ENCODE assay signal across 11 cellular contexts in genomic region chr12:120625557-120626419, GRCh38. TPM values are rescaled to one million over a fixed set of nuclear protein-coding genes. Genes with fewer than 3 reads are reported as not detected.
DNase-seq lines count a peak whose midpoint lies in the region; ATAC-seq and TF ChIP-seq lines count a peak whose summit lies in the region.
"Had no signal": no experiment of that assay in that cellular context is flagged by ENCODE, and none has a peak within 500 bp of the region (broad histone marks: within the 10 kb centered on the region; RNA-seq: fewer than 3 reads in every experiment).

No MANE protein-coding gene starts in this region.

- POLR2A ChIA-PET in HCT116 (lab: Charles Lee), result no interaction called here
- POLR2A ChIA-PET in activated CD8-positive, alpha-beta T cell treated with anti-CD3 and anti-CD28 coated beads for 36 hours (lab: Charles Lee), result interaction anchor here (0.8 kb wide), 1 partner anchor 9 kb away, joined by 3 read pairs; no protein-coding TSS in a partner anchor

- H4K20me1 ChIP-seq in DND-41 (ENCODE audit: insufficient read depth, low read length) (no peaks in the 10 kb centered on the region), HCT116 (ENCODE audit: insufficient read depth) (no peaks in the 10 kb centered on the region)

- H3K4me2 ChIP-seq in DND-41 (ENCODE audit: insufficient read depth, low read length), result no peak overlapping the region
- peak overlapping the region; percentile 36 for H3K4me2 ChIP-seq in HCT116 (ENCODE audit: low read length)

- ATAC-seq in DND-41 (ENCODE audit: insufficient read depth, low read depth), result peak; percentile 50; the same call in 2 of the 3 replicates
- ATAC-seq in HCT116, result peak; percentile 90
- ATAC-seq in activated CD8-positive, alpha-beta T cell treated with anti-CD3 and anti-CD28 coated beads for 36 hours, result peak; percentile 91
- peak; percentile 22 for ATAC-seq in foreskin keratinocyte
- no peak for ATAC-seq in HG03039 (IDR thresholded peaks at IDR 0.05; ENCODE audit: unreplicated experiment)

- H3K27me3 ChIP-seq in DND-41 (ENCODE audit: insufficient read depth, low read length, poor library complexity), result no peaks in the 10 kb centered on the region
- no peaks in the 10 kb centered on the region for H3K27me3 ChIP-seq in HCT116 (ENCODE audit: insufficient read depth, low read length)
- H3K27me3 ChIP-seq in foreskin keratinocyte, result peaks cover 10% of the 10 kb centered on the region

- H3K36me3 ChIP-seq in DND-41 (ENCODE audit: insufficient read depth, low read length), result no peaks in the 10 kb centered on the region
- H3K36me3 ChIP-seq in HCT116 (ENCODE audit: control insufficient read depth in 1 of 2, insufficient read depth in 2 of 2, low read length in 2 of 2), result no peaks in the 10 kb centered on the region

- H3K9me3 Mint-ChIP-seq in activated CD8-positive, alpha-beta T cell treated with anti-CD3 and anti-CD28 coated beads for 36 hours, result no peaks in the 10 kb centered on the region

- no peaks in the 10 kb centered on the region for H3K27me3 Mint-ChIP-seq in activated CD8-positive, alpha-beta T cell treated with anti-CD3 and anti-CD28 coated beads for 36 hours

- H3K79me2 ChIP-seq in DND-41 (ENCODE audit: insufficient read depth, low read length) (no peaks in the 10 kb centered on the region), HCT116 (ENCODE audit: insufficient read depth, low read length) (no peaks in the 10 kb centered on the region)

- H3K9ac ChIP-seq in DND-41 (ENCODE audit: low read depth, low read length) (no peak overlapping the region), HCT116 (ENCODE audit: low read length) (no peak overlapping the region)

- no peak overlapping the region for H3K27ac Mint-ChIP-seq in activated CD8-positive, alpha-beta T cell treated with anti-CD3 and anti-CD28 coated beads for 36 hours

- peak; percentile 30 for TF ChIP-seq POLR2A in HCT116 (IDR thresholded peaks at IDR 0.05; ENCODE audit: borderline replicate concordance, extremely low read depth, insufficient read depth, insufficient read length)

- RAD21 ChIA-PET in HCT116 (lab: Charles Lee; ENCODE audit: low non-redundant PET in 1 of 2, low total read pairs in 2 of 2, uncharacterized antibody in 2 of 2, unreplicated experiment in 2 of 2), result no interaction called here

- H3K4me1 ChIP-seq in DND-41 (ENCODE audit: insufficient read depth, low read length), result no peaks in the 10 kb centered on the region
- H3K4me1 ChIP-seq in HCT116 (ENCODE audit: control insufficient read depth in 1 of 2, insufficient read depth in 2 of 2, low read length in 2 of 2), result peaks cover 3 to 15% of the 10 kb centered on the region in 2 experiments; a peak in 2 of 4 replicates
- H3K4me1 ChIP-seq in foreskin keratinocyte, result no peaks in the 10 kb centered on the region

- CTCF ChIA-PET in HCT116 (lab: Charles Lee), result no interaction called here
- CTCF ChIA-PET in activated CD8-positive, alpha-beta T cell treated with anti-CD3 and anti-CD28 coated beads for 36 hours (lab: Charles Lee), result interaction anchor here (0.6 to 4.3 kb wide), 9 partner anchors 19 to 206 kb away, joined by 3 to 16 read pairs (median 3); no protein-coding TSS in a partner anchor

- DNase-seq in DND-41 (no peak), HCT116 (ENCODE audit: low read depth, low spot score) (peak; percentile 54), foreskin keratinocyte (no peak), NK-92 (lab: John Stamatoyannopoulos, UW; ENCODE audit: unreplicated experiment) (no peak), AML-193 (lab: John Stamatoyannopoulos, UW) (no peak)
- peak; percentile 68 for DNase-seq in activated CD8-positive, alpha-beta T cell treated with anti-CD3 and anti-CD28 coated beads for 36 hours
- DNase-seq in effector CD8-positive, alpha-beta T cell (lab: John Stamatoyannopoulos, UW), result no peak
- DNase-seq: DMS79, naive B cell had no signal

- H3K9me2 ChIP-seq in HCT116 (ENCODE audit: insufficient read depth), result no peaks in the 10 kb centered on the region

- no peak overlapping the region for H3K27ac ChIP-seq in DND-41 (ENCODE audit: low read length)
- H3K27ac ChIP-seq in HCT116 (ENCODE audit: low read depth, low read length), result no peak overlapping the region
- no peak overlapping the region for H3K27ac ChIP-seq in foreskin keratinocyte
- H3K27ac ChIP-seq: coronary artery had no signal

- no peaks in the 10 kb centered on the region for H3K36me3 Mint-ChIP-seq in activated CD8-positive, alpha-beta T cell treated with anti-CD3 and anti-CD28 coated beads for 36 hours (ENCODE audit: low read depth)
- H3K36me3 Mint-ChIP-seq: naive B cell had no signal

- TF ChIP-seq CTCF in DND-41 (IDR thresholded peaks at IDR 0.05; ENCODE audit: borderline replicate concordance, extremely low read depth, low read length, poor library complexity, severe bottlenecking) (peak; percentile 53), HCT116 (IDR thresholded peaks at IDR 0.05 in 2 of 3, conservative IDR thresholded peaks at IDR 0.05 in 1 of 3; ENCODE audit: borderline replicate concordance in 1 of 3, insufficient read depth in 1 of 3, low read depth in 2 of 3, low read length in 2 of 3) (peak in 2 of 3 experiments; percentile 9 to 27; a peak in 2 of 6 replicates), foreskin keratinocyte (conservative IDR thresholded peaks at IDR 0.05) (peak; percentile 47)
- no peak for TF ChIP-seq CTCF in activated CD8-positive, alpha-beta T cell treated with anti-CD3 and anti-CD28 coated beads for 36 hours (IDR thresholded peaks at IDR 0.05)

- no peaks in the 10 kb centered on the region for H3K9me3 ChIP-seq in DND-41 (ENCODE audit: insufficient read depth, low read length, severe bottlenecking)
- no peaks in the 10 kb centered on the region for H3K9me3 ChIP-seq in HCT116 (ENCODE audit: control insufficient read depth in 1 of 2, insufficient read depth in 1 of 2, low read depth in 1 of 2, low read length in 2 of 2)

- TF ChIP-seq RAD21 in HCT116 (IDR thresholded peaks at IDR 0.05; ENCODE audit: low read depth), result no peak

- TSS peak; percentile 86 for BruUV-seq in HCT116 (replicated peaks; lab: Mats Ljungman, UMichigan)

- intact Hi-C loops in HCT116 (cut with micrococcal nuclease), result no loop called here
- intact Hi-C loops in activated CD8-positive, alpha-beta T cell treated with anti-CD3 and anti-CD28 coated beads for 36 hours (cut with micrococcal nuclease), result no loop called here

- no peak overlapping the region for H3K4me3 Mint-ChIP-seq in activated CD8-positive, alpha-beta T cell treated with anti-CD3 and anti-CD28 coated beads for 36 hours

- H3K4me3 ChIP-seq in DND-41 (ENCODE audit: low read depth in 1 of 2, low read length in 2 of 2) (no peak overlapping the region), HCT116 (replicated peaks in 1 of 2; ENCODE audit: low read depth in 1 of 2, low read length in 2 of 2) (no peak overlapping the region)
- H3K4me3 ChIP-seq: coronary artery had no signal

- no peak overlapping the region for H2AFZ ChIP-seq in DND-41 (ENCODE audit: low read depth, low read length)
- H2AFZ ChIP-seq in HCT116 (ENCODE audit: low read depth, low read length, poor library complexity, severe bottlenecking), result peak overlapping the region; percentile 79

- H3K4me1 Mint-ChIP-seq in activated CD8-positive, alpha-beta T cell treated with anti-CD3 and anti-CD28 coated beads for 36 hours (ENCODE audit: low read depth), result no peaks in the 10 kb centered on the region
- H3K4me1 Mint-ChIP-seq: naive B cell had no signal

TF ChIP-seq in HCT116, 20 proteins besides CTCF, POLR2A, EP300 and RAD21:
- no peak for TF ChIP-seq ZFX (IDR thresholded peaks at IDR 0.05)
- TF ChIP-seq POLR2AphosphoS5 (IDR thresholded peaks at IDR 0.05; ENCODE audit: low read depth, low read length), result 0 out of 2 replicates have a peak, but pooled peaks have one; percentile 49
- peak; percentile 40 for TF ChIP-seq YY1 (IDR thresholded peaks at IDR 0.05; ENCODE audit: extremely low read depth, insufficient replicate concordance, low read depth, low read length)
- no peak for TF ChIP-seq EGR1 (IDR thresholded peaks at IDR 0.05; ENCODE audit: low read depth)
- TF ChIP-seq, protein P1, sequence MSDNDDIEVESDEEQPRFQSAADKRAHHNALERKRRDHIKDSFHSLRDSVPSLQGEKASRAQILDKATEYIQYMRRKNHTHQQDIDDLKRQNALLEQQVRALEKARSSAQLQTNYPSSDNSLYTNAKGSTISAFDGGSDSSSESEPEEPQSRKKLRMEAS (IDR thresholded peaks at IDR 0.05), result peak; percentile 81
TF ChIP-seq in HCT116: peak in this region for 3.

RNA-seq across cellular contexts. Expression of gene CABP1, which starts 14.6 kb away (rescaled TPM):
- total RNA-seq in HCT116 (2021; ENCODE audit: unreplicated experiment) (0.84 TPM), foreskin keratinocyte (not detected in 2 replicates)
- polyA plus RNA-seq in HCT116 (2012), result 0.34 and 0.99 TPM in 2 replicates
- total RNA-seq in activated CD8-positive, alpha-beta T cell treated with anti-CD3 and anti-CD28 coated beads for 36 hours, result 1 to 10 TPM in 1 of 2 experiments, under 1 TPM in 1; 0.50 to 1.1 TPM
- not detected in 2 replicates for polyA plus RNA-seq in foreskin keratinocyte

RNA-seq across cellular contexts. Expression of gene POP5, which starts 44.6 kb away (rescaled TPM):
- total RNA-seq in HCT116 (2021; ENCODE audit: unreplicated experiment) (66.9 TPM), foreskin keratinocyte (60.7 and 65.4 TPM in 2 replicates)
- 61.1 and 67.8 TPM in 2 replicates for polyA plus RNA-seq in HCT116 (2012)
- total RNA-seq in activated CD8-positive, alpha-beta T cell treated with anti-CD3 and anti-CD28 coated beads for 36 hours, result 10 to 100 TPM; 44.3 to 51.1 TPM
- polyA plus RNA-seq in foreskin keratinocyte, result 75.7 and 81.4 TPM in 2 replicates

Comparison
In these comparisons a context has a peak if more than half of its experiments do, and no peak if none do; other contexts are left out.
1. DNase-seq: peak in HCT116 (single experiment) and activated CD8-positive, alpha-beta T cell treated with anti-CD3 and anti-CD28 coated beads for 36 hours (single experiment); none in DND-41 (single experiment), foreskin keratinocyte (0 of 2), NK-92 (single experiment), effector CD8-positive, alpha-beta T cell (single experiment) and AML-193 (0 of 2).